8 cellular contexts compared by ENCODE assay signal in the genomic region with DNA sequence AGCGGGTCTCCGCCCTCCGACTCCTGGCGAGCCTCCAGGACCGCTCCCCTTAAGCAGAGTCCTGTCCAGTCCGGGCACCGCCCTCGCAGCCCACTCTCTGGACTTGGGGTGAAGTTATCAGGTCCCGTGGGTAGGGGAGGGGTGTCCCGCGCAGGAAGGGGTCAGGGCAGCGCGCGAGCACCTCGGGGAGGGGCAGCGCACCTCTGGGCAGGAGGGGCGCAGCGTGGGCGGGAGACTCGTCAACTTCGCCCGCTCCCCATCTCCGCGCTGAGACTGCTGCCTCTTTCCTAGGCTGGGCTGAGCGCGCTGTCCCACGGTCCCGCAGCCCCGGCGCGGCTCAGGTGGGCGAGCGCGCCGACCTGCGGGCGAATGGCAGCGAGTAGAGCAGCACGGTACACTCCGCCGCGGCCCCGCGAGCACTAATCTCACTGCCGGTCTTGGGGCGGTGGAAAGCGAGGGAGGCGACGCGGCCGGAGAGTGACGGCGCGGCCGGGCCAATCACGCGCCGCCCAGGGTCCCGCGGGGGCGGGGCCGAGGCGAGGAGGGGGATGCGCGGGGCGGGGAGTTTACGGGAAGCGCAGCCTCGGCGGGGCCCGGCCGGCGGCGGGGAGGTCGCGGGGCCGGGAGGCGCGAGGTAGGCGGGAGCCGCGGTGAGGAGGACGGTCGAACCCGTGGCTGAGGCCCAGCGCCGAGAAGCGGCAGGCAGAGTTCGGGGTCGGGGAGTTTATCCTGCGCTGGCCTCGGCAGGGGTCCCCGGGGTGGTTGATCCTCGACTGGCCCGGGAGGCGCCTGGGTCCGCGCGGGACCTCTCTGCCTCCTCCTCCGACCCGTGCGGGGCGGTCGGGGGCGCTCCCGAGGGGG. TPM values are rescaled to one million over a fixed set of nuclear protein-coding genes. Genes with fewer than 3 reads are reported as not detected.
A peak's percentile ranks its signal among the peaks of the same experiment; 100 is the strongest.
DNase-seq lines count a peak whose midpoint lies in the region; TF ChIP-seq lines count a peak whose summit lies in the region.

Gene MAN1A1 (minus strand): TSS at position 421 of the 861 bp plus-strand sequence. CDS start 696 bp downstream, outside the sequence.

- TF ChIP-seq CTCF in cardiac muscle cell (IDR thresholded peaks at IDR 0.05; ENCODE audit: low read depth, low read length) (peak; percentile 6), type B pancreatic cell (conservative IDR thresholded peaks at IDR 0.05) (no peak)

- peaks cover 34% of the 10 kb centered on the region for H3K4me1 Mint-ChIP-seq in type B pancreatic cell (ENCODE audit: unreplicated experiment)

- H3K4me3 Mint-ChIP-seq in type B pancreatic cell = peak within 1 kb of the TSS; percentile 99

- no peaks in the 10 kb centered on the region for H3K9me3 Mint-ChIP-seq in type B pancreatic cell

- H3K4me3 ChIP-seq in GM08714 (ENCODE audit: low read length) (peak within 1 kb of the TSS; percentile 99), H7 (ENCODE audit: insufficient read depth, low read depth, low read length) (peak within 1 kb of the TSS; percentile 92), cardiac muscle cell (peak within 1 kb of the TSS; percentile 76)

- peak; percentile 98 for DNase-seq in H7
- DNase-seq in LoVo (ENCODE audit: low spot score) = peak; percentile 83
- peak; percentile 43 to 49 for DNase-seq in SW 1271 (lab: John Stamatoyannopoulos, UW)
- peak; percentile 77 for DNase-seq in activated naive CD8-positive, alpha-beta T cell treated with anti-CD3 and anti-CD28 coated beads, Interleukin-2, amount 50 U/mL, for 16 hours (ENCODE audit: low read depth, low spot score)
- DNase-seq in cardiac muscle cell (ENCODE audit: low read depth in 1 of 2, low spot score in 1 of 2) = peak; percentile 91 to 93
- peak; percentile 64 to 97 (median 82) for DNase-seq in posterior cingulate gyrus
- peak; percentile 91 for DNase-seq in type B pancreatic cell (ENCODE audit: extremely low spot score, unreplicated experiment)

- peaks cover 11% of the 10 kb centered on the region for H3K36me3 Mint-ChIP-seq in type B pancreatic cell

- peak within 1 kb of the TSS; percentile 86 for H3K27ac Mint-ChIP-seq in type B pancreatic cell

- peaks cover 10% of the 10 kb centered on the region for H3K27me3 Mint-ChIP-seq in type B pancreatic cell

- no peak within 1 kb of the TSS for H3K27ac ChIP-seq in cardiac muscle cell

- intact Hi-C loops in posterior cingulate gyrus (cut with DNase I) = no loop called here

- H3K9me3 ChIP-seq in cardiac muscle cell (ENCODE audit: low read depth) = no peaks in the 10 kb centered on the region

- peaks cover 5% of the 10 kb centered on the region for H3K4me1 ChIP-seq in cardiac muscle cell (ENCODE audit: low read depth)

- no peaks in the 10 kb centered on the region for H3K36me3 ChIP-seq in H7 (replicated peaks; ENCODE audit: control insufficient read depth, insufficient read depth, low read length)
- no peaks in the 10 kb centered on the region for H3K36me3 ChIP-seq in cardiac muscle cell

- H3K27me3 ChIP-seq in H7 (ENCODE audit: control insufficient read depth, insufficient read depth, low read length) = peaks cover 29% of the 10 kb centered on the region
- no peaks in the 10 kb centered on the region for H3K27me3 ChIP-seq in cardiac muscle cell

RNA-seq across cellular contexts. Expression of gene MAN1A1, which starts in this region (rescaled TPM):
- 13.2 and 14.5 TPM in 2 replicates for total RNA-seq in H7 (2014; rRNA removed; shearing (Covaris generic))
- 30.0 and 34.8 TPM in 2 replicates for total RNA-seq in cardiac muscle cell
- polyA plus RNA-seq in cardiac muscle cell = 19.2 and 21.5 TPM in 2 replicates
- 52.2 and 74.2 TPM in 2 replicates for total RNA-seq in type B pancreatic cell (ENCODE audit: low replicate concordance)

Comparison
In these comparisons a context has a peak if more than half of its experiments do, and no peak if none do; other contexts are left out.
1. DNase-seq: peak in every context shown above with its lines; median percentile 98 in H7; 92 in cardiac muscle cell; 91 in type B pancreatic cell; 83 in LoVo; 82 in posterior cingulate gyrus; 77 in activated naive CD8-positive, alpha-beta T cell treated with anti-CD3 and anti-CD28 coated beads, Interleukin-2, amount 50 U/mL, for 16 hours; 46 in SW 1271.